In genomic region chr4:78517050-78517652, GRCh38 we compare ENCODE assay signal across 8 cellular contexts. TPM values are rescaled to one million over a fixed set of nuclear protein-coding genes. Genes with fewer than 3 reads are reported as not detected.
DNase-seq lines count a peak whose midpoint lies in the region; ATAC-seq, FAIRE-seq and TF ChIP-seq lines count a peak whose summit lies in the region.

No MANE protein-coding gene starts in this region.

- H3K27ac ChIP-seq in Karpas-422 (ENCODE audit: low read length) (no peak overlapping the region), keratinocyte (ENCODE audit: control insufficient read depth, insufficient read depth, low read length) (no peak overlapping the region)

- no peaks in the 10 kb centered on the region for H3K4me1 Mint-ChIP-seq in WTC11

- FAIRE-seq in D721Med (lab: Jason Lieb, UNC) = peak; percentile 60
- peak; percentile 60 for FAIRE-seq in keratinocyte (lab: Jason Lieb, UNC)

- H3K36me3 Mint-ChIP-seq in WTC11 = peaks cover 15% of the 10 kb centered on the region

- TF ChIP-seq CTCF in D721Med (IDR thresholded peaks at IDR 0.05; ENCODE audit: insufficient read depth, missing control alignments) (peak; percentile 75), WTC11 (IDR thresholded peaks at IDR 0.05) (peak; percentile 19; the same call in 1 of the 2 replicates), keratinocyte (optimal IDR thresholded peaks at IDR 0.05 in 1 of 3, IDR thresholded peaks at IDR 0.05 in 1 of 3, conservative IDR thresholded peaks at IDR 0.05 in 1 of 3; ENCODE audit: extremely low read depth in 1 of 3, insufficient read depth in 2 of 3, low read length in 3 of 3) (peak in 2 of 3 experiments; percentile 51)

- no peaks in the 10 kb centered on the region for H3K9me2 ChIP-seq in Karpas-422 (replicated peaks; ENCODE audit: insufficient read depth, low read length)

- no peaks in the 10 kb centered on the region for H3K79me2 ChIP-seq in Karpas-422 (ENCODE audit: low read length)
- no peaks in the 10 kb centered on the region for H3K79me2 ChIP-seq in keratinocyte (ENCODE audit: control insufficient read depth, insufficient read depth, low read length)

- CTCF ChIA-PET in WTC11 (lab: Charles Lee) = interaction anchor here (0.9 kb wide), 1 partner anchor 523 kb away, joined by 3 read pairs; no protein-coding TSS in a partner anchor

- H3K9me1 ChIP-seq in keratinocyte (ENCODE audit: control insufficient read depth, extremely low read depth, insufficient read depth, low read length) = no peaks in the 10 kb centered on the region

- no peaks in the 10 kb centered on the region for H3K27me3 Mint-ChIP-seq in WTC11 (ENCODE audit: low read depth)

- H3K4me1 ChIP-seq in Karpas-422 (ENCODE audit: low read length) (no peaks in the 10 kb centered on the region), keratinocyte (ENCODE audit: control insufficient read depth, extremely low read depth, insufficient read depth, low read length) (no peaks in the 10 kb centered on the region)

- no peaks in the 10 kb centered on the region for H3K36me3 ChIP-seq in Karpas-422 (ENCODE audit: insufficient read depth, low read length)
- peaks cover 0 to 5% of the 10 kb centered on the region in 2 experiments for H3K36me3 ChIP-seq in keratinocyte (ENCODE audit: control insufficient read depth in 2 of 2, extremely low read depth in 1 of 2, insufficient read depth in 2 of 2, low read length in 2 of 2)

- ATAC-seq in WTC11 (peak; percentile 38; the same call in 1 of the 2 replicates), GM21529 (IDR thresholded peaks at IDR 0.05; ENCODE audit: unreplicated experiment) (no peak), HG03571 (IDR thresholded peaks at IDR 0.05; ENCODE audit: unreplicated experiment) (no peak)

- no peak overlapping the region for H3K4me3 ChIP-seq in Karpas-422 (ENCODE audit: low read length)
- H3K4me3 ChIP-seq in keratinocyte (ENCODE audit: control insufficient read depth in 2 of 3, extremely low read depth in 1 of 3, insufficient read depth in 2 of 3, low read depth in 1 of 3, low read length in 3 of 3) = no peak overlapping the region

- POLR2A ChIA-PET in WTC11 (lab: Charles Lee) = no interaction called here

- H3K4me2 ChIP-seq in Karpas-422 (ENCODE audit: low read depth, low read length, poor library complexity, severe bottlenecking) (no peak overlapping the region), keratinocyte (ENCODE audit: control insufficient read depth, extremely low read depth, insufficient read depth, low read depth, low read length) (no peak overlapping the region)

- no peak overlapping the region for H3K27ac Mint-ChIP-seq in WTC11

- H3K9ac ChIP-seq in Karpas-422 (ENCODE audit: low read length) (no peak overlapping the region), keratinocyte (ENCODE audit: control insufficient read depth, extremely low read depth, insufficient read depth, low read length) (no peak overlapping the region)

- H2AFZ ChIP-seq in Karpas-422 (ENCODE audit: low read length) = no peak overlapping the region
- no peak overlapping the region for H2AFZ ChIP-seq in keratinocyte (ENCODE audit: control insufficient read depth, low read length)

- H3K27me3 ChIP-seq in Karpas-422 (ENCODE audit: low read length) (no peaks in the 10 kb centered on the region), keratinocyte (ENCODE audit: control insufficient read depth, extremely low read depth, insufficient read depth, low read length) (no peaks in the 10 kb centered on the region)

- DNase-seq in D721Med (ENCODE audit: insufficient read length, low spot score) = no peak
- DNase-seq in Karpas-422 = peak; percentile 41
- DNase-seq in WTC11 (ENCODE audit: low spot score) = no peak
- DNase-seq in keratinocyte (ENCODE audit: low read depth, low spot score) = no peak
- no peak for DNase-seq in NCI-H226
- no peak for DNase-seq in GDM1 (lab: John Stamatoyannopoulos, UW)

- H3K9me3 ChIP-seq in Karpas-422 (ENCODE audit: low read length) (no peaks in the 10 kb centered on the region), keratinocyte (ENCODE audit: control insufficient read depth, low read depth, low read length) (no peaks in the 10 kb centered on the region)

- H3K9me3 Mint-ChIP-seq in WTC11 = no peaks in the 10 kb centered on the region

- dilution Hi-C loops in keratinocyte (cut with MboI; ENCODE audit: extremely low pct_ligation_motif_present, low sequenced_read_pairs) = no loop called here

- no peak overlapping the region for H3K4me3 Mint-ChIP-seq in WTC11

- H4K20me1 ChIP-seq in Karpas-422 (ENCODE audit: insufficient read depth, low read depth, low read length) (no peaks in the 10 kb centered on the region), keratinocyte (ENCODE audit: control insufficient read depth, extremely low read depth, insufficient read depth, low read length) (no peaks in the 10 kb centered on the region)

TF ChIP-seq in WTC11, 78 proteins besides CTCF, POLR2A, EP300 and RAD21:
- TF ChIP-seq HMGXB4 (CRISPR knock-in tag; IDR thresholded peaks at IDR 0.05) (no peak), EMX1 (CRISPR knock-in tag; IDR thresholded peaks at IDR 0.05) (no peak), FOXP4 (CRISPR knock-in tag; IDR thresholded peaks at IDR 0.05) (no peak)

RNA-seq across cellular contexts. Expression of gene ANXA3, which starts 34.4 kb away (rescaled TPM):
- total RNA-seq in Karpas-422 (2014; rRNA removed; shearing (Covaris generic); ENCODE audit: low replicate concordance) = not detected in 2 replicates
- total RNA-seq in WTC11 (2021) = 10.7 to 13.3 TPM (median 12.0 TPM) in 3 replicates
- polyA plus RNA-seq in keratinocyte = 380 to 463 TPM (median 425 TPM) in 3 replicates
- 679 TPM for polyA plus RNA-seq in keratinocyte (2011; ENCODE audit: low read depth)
- polyA plus RNA-seq in keratinocyte (2011; cell fraction: cytosol; rRNA removed) = 369 and 514 TPM in 2 replicates
- polyA plus RNA-seq in keratinocyte (2011; cell fraction: nucleus; rRNA removed) = 557 and 580 TPM in 2 replicates
- 338 and 353 TPM in 2 replicates for polyA plus RNA-seq in keratinocyte (2012; ENCODE audit: low replicate concordance)
- 216 to 447 TPM (median 401 TPM) in 3 replicates for polyA minus RNA-seq in keratinocyte
- 357 TPM for polyA minus RNA-seq in keratinocyte (2011; cell fraction: cytosol; rRNA and poly(A)+ RNA removed)
- polyA minus RNA-seq in keratinocyte (2011; cell fraction: nucleus; rRNA and poly(A)+ RNA removed) = 169 and 263 TPM in 2 replicates

Comparison
In these comparisons a context has a peak if more than half of its experiments do, and no peak if none do; other contexts are left out.
1. CTCF ChIP-seq: peak in every context shown above with its lines; median percentile 75 in D721Med; 51 in keratinocyte; 19 in WTC11.
2. RNA of gene ANXA3, which starts 34.4 kb away (total RNA-seq): 10.7 to 13.3 TPM in WTC11; not detected in Karpas-422; every median in the first group is over 10 times any median in the second.